Comparison of ENCODE assay signal across 18 cellular contexts in the genomic region with DNA sequence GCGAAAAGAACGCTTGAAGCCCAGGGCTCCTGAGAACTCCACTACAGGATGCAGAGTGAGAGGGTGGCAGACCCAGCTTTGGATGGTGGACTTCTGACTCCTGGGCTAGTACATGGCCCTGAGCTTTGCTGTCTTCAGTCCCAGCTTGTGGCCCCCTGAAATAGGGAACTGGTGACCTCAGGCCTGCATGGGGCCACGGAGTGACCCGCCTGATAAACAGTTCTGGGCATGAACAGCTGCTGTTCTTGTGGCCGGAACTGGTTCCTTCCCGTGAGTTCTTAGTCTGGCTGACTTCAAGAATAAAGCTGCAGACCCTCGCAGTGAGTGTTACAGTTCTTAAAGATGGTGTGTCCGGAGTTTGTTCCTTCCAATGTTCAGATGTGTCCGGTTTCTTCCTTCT.
DNase-seq lines count a peak whose midpoint lies in the region; ATAC-seq and TF ChIP-seq lines count a peak whose summit lies in the region.
"Had no signal": no experiment of that assay in that cellular context is flagged by ENCODE, and none has a peak within 500 bp of the region (broad histone marks: within the 10 kb centered on the region; RNA-seq: fewer than 3 reads in every experiment).

No MANE protein-coding gene starts in this region.

- DNase-seq in T-helper 2 cell treated with Interferon-gamma antibody and Interleukin-4, amounts not matched to agents 5 μg/mL and 100 μg/mL, for 36 hours (ENCODE audit: low spot score), result no peak
- DNase-seq in T-helper 2 cell, result no peak
- peak; percentile 43 for DNase-seq in GM12865 (ENCODE audit: low read depth)
- DNase-seq in heart left ventricle, result peak in 4 of 5 donors; percentile 33 to 56 (median 43)
- peak; percentile 78 for DNase-seq in pons (ENCODE audit: low spot score)
- DNase-seq in GM20000 (ENCODE audit: low spot score), result no peak
- DNase-seq in SK-N-DZ (ENCODE audit: low spot score), result no peak
- DNase-seq: activated effector memory CD4-positive, alpha-beta T cell treated with anti-CD3 and anti-CD28 coated beads, Interleukin-2, amount 50 U/mL, for 16 hours; effector memory CD8-positive, alpha-beta T cell; foreskin fibroblast; NCI-H1417 treated with DMSO at 0.1 percent for 48 hours; NCI-H345; PC-9; stimulated activated CD4-positive, alpha-beta T cell treated with anti-CD3 and anti-CD28 coated beads, Interleukin-4, amount 100 ng/mL, for 4 hours; stimulated activated naive B cell treated with anti-CD40 and anti-IgM and Interleukin-4, amounts not matched to agents 10 μg/mL and 1 μg/mL and 100 μg/mL, for 72 hours had no signal

- peak in 2 of 4 donors; percentile 19 to 52 for ATAC-seq in heart left ventricle
- no peak for ATAC-seq in GM18861 (IDR thresholded peaks at IDR 0.05; ENCODE audit: unreplicated experiment)
- ATAC-seq: activated CD4-positive, alpha-beta T cell treated with anti-CD3 and anti-CD28 coated beads for 36 hours; effector memory CD8-positive, alpha-beta T cell had no signal

- no peak for TF ChIP-seq POLR2A in heart left ventricle (IDR thresholded peaks at IDR 0.05)

- H3K27me3 Mint-ChIP-seq in T-helper 2 cell treated with Interferon-gamma antibody and Interleukin-4, amounts not matched to agents 5 μg/mL and 100 μg/mL, for 36 hours (ENCODE audit: low read depth), result peaks cover 14% of the 10 kb centered on the region

- peaks cover 2% of the 10 kb centered on the region for H3K4me1 Mint-ChIP-seq in T-helper 2 cell treated with Interferon-gamma antibody and Interleukin-4, amounts not matched to agents 5 μg/mL and 100 μg/mL, for 36 hours (ENCODE audit: low read depth)

- no peak for TF ChIP-seq CTCF in GM12865 (IDR thresholded peaks at IDR 0.05; ENCODE audit: insufficient read depth, low read depth, low read length, missing control alignments)
- no peak for TF ChIP-seq CTCF in heart left ventricle (IDR thresholded peaks at IDR 0.05)
- TF ChIP-seq CTCF in GM20000 (IDR thresholded peaks at IDR 0.05; ENCODE audit: extremely low read depth, missing control alignments), result no peak

- H3K36me3 ChIP-seq in heart left ventricle, result no peaks in the 10 kb centered on the region
- H3K36me3 ChIP-seq: breast epithelium had no signal

- no peak overlapping the region for H3K27ac Mint-ChIP-seq in T-helper 2 cell treated with Interferon-gamma antibody and Interleukin-4, amounts not matched to agents 5 μg/mL and 100 μg/mL, for 36 hours
- H3K27ac Mint-ChIP-seq: activated CD4-positive, alpha-beta T cell treated with anti-CD3 and anti-CD28 coated beads for 36 hours; effector memory CD8-positive, alpha-beta T cell; stimulated activated naive B cell treated with anti-CD40 and anti-IgM and Interleukin-4, amounts not matched to agents 10 μg/mL and 1 μg/mL and 100 μg/mL, for 72 hours had no signal

- H3K36me3 Mint-ChIP-seq in T-helper 2 cell treated with Interferon-gamma antibody and Interleukin-4, amounts not matched to agents 5 μg/mL and 100 μg/mL, for 36 hours (ENCODE audit: low read depth), result no peaks in the 10 kb centered on the region

- H3K4me3 ChIP-seq in GM12865 (ENCODE audit: low read depth, low read length) (no peak overlapping the region), heart left ventricle (peak overlapping the region in 2 of 12 donors; percentile 8 to 26)
- H3K4me3 ChIP-seq: breast epithelium, PC-9 had no signal

- no peaks in the 10 kb centered on the region for H3K27me3 ChIP-seq in heart left ventricle
- H3K27me3 ChIP-seq: breast epithelium had no signal

- H3K4me1 ChIP-seq in heart left ventricle, result peaks cover 8 to 62% (median 27%) of the 10 kb centered on the region in 12 donors
- H3K4me1 ChIP-seq: breast epithelium had no signal

- intact Hi-C loops in heart left ventricle (cut with DNase I), result no loop called here

- WGBS in heart left ventricle, 4 donors, result 83 to 98% (median 90%) methylated on average over 7 to 9 of the region's 9 CpGs

- peaks cover 13% of the 10 kb centered on the region for H3K9me3 Mint-ChIP-seq in T-helper 2 cell treated with Interferon-gamma antibody and Interleukin-4, amounts not matched to agents 5 μg/mL and 100 μg/mL, for 36 hours
- H3K9me3 Mint-ChIP-seq: effector memory CD8-positive, alpha-beta T cell had no signal

- H3K9me3 ChIP-seq in heart left ventricle, result peaks cover 0 to 20% (median 9%) of the 10 kb centered on the region in 12 donors

- H3K27ac ChIP-seq in heart left ventricle, result peak overlapping the region in 4 of 12 donors; percentile 21 to 78 (median 32)
- H3K27ac ChIP-seq: breast epithelium, PC-9 had no signal

- peak overlapping the region; percentile 51 for H3K4me3 Mint-ChIP-seq in T-helper 2 cell treated with Interferon-gamma antibody and Interleukin-4, amounts not matched to agents 5 μg/mL and 100 μg/mL, for 36 hours
- H3K4me3 Mint-ChIP-seq: activated CD4-positive, alpha-beta T cell treated with anti-CD3 and anti-CD28 coated beads for 36 hours; effector memory CD8-positive, alpha-beta T cell had no signal

Comparison
In these comparisons a context has a peak if more than half of its experiments do, and no peak if none do; other contexts are left out.
1. DNase-seq: peak in GM12865 (single experiment), heart left ventricle (4 of 5) and pons (single experiment); none in T-helper 2 cell treated with Interferon-gamma antibody and Interleukin-4, amounts not matched to agents 5 μg/mL and 100 μg/mL, for 36 hours (single experiment), T-helper 2 cell (0 of 5), GM20000 (single experiment) and SK-N-DZ (single experiment).